ENCODE assay signal across 21 cellular contexts in genomic region chr2:156349161-156349560, GRCh38.
"Had no signal": no experiment of that assay in that cellular context is flagged by ENCODE, and none has a peak within 500 bp of the region (broad histone marks: within the 10 kb centered on the region; RNA-seq: fewer than 3 reads in every experiment).

No MANE protein-coding gene starts in this region.

- H3K27ac ChIP-seq: SJSA1, SK-N-MC had no signal

- H3K27me3 ChIP-seq: MG63, SJSA1 had no signal

- H3K36me3 ChIP-seq: MG63, SJSA1 had no signal

- FAIRE-seq: RCC 7860 had no signal

- H3K4me3 ChIP-seq: MG63, SJSA1, SK-N-MC had no signal

- DNase-seq: KBM-7, MG63, NCI-H1092, NCI-H1105 treated with DMSO at 0.1 percent for 48 hours, NCI-H1417 treated with DMSO at 0.1 percent for 48 hours, NCI-H146, NCI-H1694 treated with DMSO at 0.1 percent for 48 hours, NCI-H1930, NCI-H2081, NCI-H2107, NCI-H2227 treated with DMSO at 0.1 percent for 48 hours, NCI-H446, NCI-H510A, NCI-H524 treated with DMSO at 0.1 percent for 48 hours, NCI-H774, Right ventricle myocardium superior, RPMI8226, SIG-M5 had no signal

- H3K9me3 ChIP-seq: MG63, SJSA1 had no signal
